14 cellular contexts compared by ENCODE assay signal in genomic region chr4:142416121-142416520, GRCh38.
A peak's percentile ranks its signal among the peaks of the same experiment; 100 is the strongest.
DNase-seq lines count a peak whose midpoint lies in the region; ATAC-seq, FAIRE-seq and TF ChIP-seq lines count a peak whose summit lies in the region.
"Had no signal": no experiment of that assay in that cellular context is flagged by ENCODE, and none has a peak within 500 bp of the region (broad histone marks: within the 10 kb centered on the region; RNA-seq: fewer than 3 reads in every experiment).

No MANE protein-coding gene starts in this region.

- H3K27ac Mint-ChIP-seq in natural killer cell treated with Interleukin-12 subunit alpha and Interleukin-12 subunit beta and Interleukin-15 and Interleukin-18, amount 100 ng/mL, for 72 hours = peak overlapping the region; percentile 65 to 91
- H3K27ac Mint-ChIP-seq in natural killer cell (no peak overlapping the region), T-helper 17 cell (peak overlapping the region; percentile 96)

- WGBS in spleen, 5 donors = 80 to 100% (median 85%) methylated on average over 1 of the region's 1 CpG

- H3K9me3 ChIP-seq in T-helper 17 cell (ENCODE audit: control insufficient read depth, low read length, poor library complexity, severe bottlenecking) (no peaks in the 10 kb centered on the region), endothelial cell of umbilical vein (replicated peaks; ENCODE audit: control insufficient read depth, insufficient read depth, low read length) (no peaks in the 10 kb centered on the region), spleen (no peaks in the 10 kb centered on the region)
- H3K9me3 ChIP-seq: adrenal gland had no signal

- H3K27ac ChIP-seq in endothelial cell of umbilical vein (ENCODE audit: insufficient read depth, low read depth, low read length) = no peak overlapping the region
- H3K27ac ChIP-seq in spleen = peak overlapping the region in 6 of 8 donors; percentile 39 to 70 (median 60)
- H3K27ac ChIP-seq: adrenal gland had no signal

- H3K36me3 Mint-ChIP-seq in natural killer cell treated with Interleukin-12 subunit alpha and Interleukin-12 subunit beta and Interleukin-15 and Interleukin-18, amount 100 ng/mL, for 72 hours = peaks cover 7% of the 10 kb centered on the region
- H3K36me3 Mint-ChIP-seq in natural killer cell (no peaks in the 10 kb centered on the region), T-helper 17 cell (ENCODE audit: low read depth) (no peaks in the 10 kb centered on the region)

- no TSS peak for BruUV-seq in endothelial cell of umbilical vein (replicated peaks; lab: Mats Ljungman, UMichigan)

- H3K4me3 ChIP-seq in endothelial cell of umbilical vein (replicated peaks in 1 of 3; ENCODE audit: insufficient read depth in 1 of 3, low read depth in 1 of 3, low read length in 3 of 3) (no peak overlapping the region), spleen (no peak overlapping the region)
- H3K4me3 ChIP-seq: adrenal gland had no signal

- FAIRE-seq in endothelial cell of umbilical vein (lab: Jason Lieb, UNC) = no peak
- FAIRE-seq: H1 had no signal

- H3K27me3 ChIP-seq in endothelial cell of umbilical vein (ENCODE audit: control insufficient read depth in 2 of 2, insufficient read depth in 2 of 2, low read length in 2 of 2) (no peaks in the 10 kb centered on the region), spleen (replicated peaks in 1 of 7) (no peaks in the 10 kb centered on the region)
- H3K27me3 ChIP-seq: adrenal gland had no signal

- DNase-seq in natural killer cell treated with Interleukin-12 subunit alpha and Interleukin-12 subunit beta and Interleukin-15 and Interleukin-18, amount 100 ng/mL, for 72 hours (ENCODE audit: low spot score) = no peak
- no peak for DNase-seq in natural killer cell
- DNase-seq in T-helper 17 cell = no peak
- peak; percentile 13 for DNase-seq in endothelial cell of umbilical vein (ENCODE audit: low read depth, low spot score)
- DNase-seq in spleen = no peak
- no peak for DNase-seq in anterior cingulate cortex (lab: John Stamatoyannopoulos, UW)
- DNase-seq in NCI-H146 (lab: John Stamatoyannopoulos, UW) = no peak
- DNase-seq: activated CD4-positive, alpha-beta T cell treated with anti-CD3 and anti-CD28 coated beads, Interleukin-2, amount 50 U/mL, for 48 hours; adrenal gland; head of caudate nucleus; left colon had no signal

- H3K4me3 Mint-ChIP-seq in natural killer cell treated with Interleukin-12 subunit alpha and Interleukin-12 subunit beta and Interleukin-15 and Interleukin-18, amount 100 ng/mL, for 72 hours = peak overlapping the region; percentile 77
- no peak overlapping the region for H3K4me3 Mint-ChIP-seq in natural killer cell
- peak overlapping the region; percentile 92 for H3K4me3 Mint-ChIP-seq in T-helper 17 cell
- H3K4me3 Mint-ChIP-seq: nephron had no signal

- no peak overlapping the region for H2AFZ ChIP-seq in endothelial cell of umbilical vein (ENCODE audit: low read depth, low read length)

- H3K9me1 ChIP-seq in endothelial cell of umbilical vein (replicated peaks; ENCODE audit: control insufficient read depth, extremely low read depth, insufficient read depth, low read length) = no peaks in the 10 kb centered on the region

- intact Hi-C loops in natural killer cell (cut with micrococcal nuclease) = no loop called here
- intact Hi-C loops in endothelial cell of umbilical vein (cut with micrococcal nuclease) = no loop called here
- intact Hi-C loops in spleen (cut with DNase I; ENCODE audit: low total_unique reads) = no loop called here

- TF ChIP-seq POLR2A in endothelial cell of umbilical vein (IDR thresholded peaks at IDR 0.05; ENCODE audit: low read depth, low read length) (no peak), spleen (IDR thresholded peaks at IDR 0.05) (no peak)

- no peak for TF ChIP-seq CTCF in natural killer cell (IDR thresholded peaks at IDR 0.05)
- no peak for TF ChIP-seq CTCF in endothelial cell of umbilical vein (IDR thresholded peaks at IDR 0.05; ENCODE audit: extremely low read depth in 1 of 2, insufficient read depth in 1 of 2, low read depth in 1 of 2, low read length in 2 of 2)
- no peak for TF ChIP-seq CTCF in spleen (IDR thresholded peaks at IDR 0.05 in 8 of 11, conservative IDR thresholded peaks at IDR 0.05 in 3 of 11)

- H4K20me1 ChIP-seq in endothelial cell of umbilical vein (replicated peaks; ENCODE audit: control insufficient read depth, extremely low read depth, insufficient read depth, low read length) = no peaks in the 10 kb centered on the region

- POLR2A ChIA-PET in endothelial cell of umbilical vein (lab: Charles Lee) = no interaction called here

- H3K9me3 Mint-ChIP-seq in natural killer cell treated with Interleukin-12 subunit alpha and Interleukin-12 subunit beta and Interleukin-15 and Interleukin-18, amount 100 ng/mL, for 72 hours = peaks cover 8% of the 10 kb centered on the region
- H3K9me3 Mint-ChIP-seq in natural killer cell = no peaks in the 10 kb centered on the region
- H3K9me3 Mint-ChIP-seq: nephron had no signal

- dilution Hi-C loops in endothelial cell of umbilical vein (cut with MboI; ENCODE audit: extremely low pct_ligation_motif_present, low sequenced_read_pairs) = no loop called here

- H3K36me3 ChIP-seq in endothelial cell of umbilical vein (ENCODE audit: control insufficient read depth in 2 of 2, extremely low read depth in 1 of 2, insufficient read depth in 2 of 2, low read length in 2 of 2) (no peaks in the 10 kb centered on the region), spleen (no peaks in the 10 kb centered on the region)
- H3K36me3 ChIP-seq: adrenal gland had no signal

- CTCF ChIA-PET in endothelial cell of umbilical vein (lab: Charles Lee) = interaction anchor here (0.9 to 1.5 kb wide), 5 partner anchors 8 to 304 kb away, joined by 3 to 6 read pairs (median 5); no protein-coding TSS in a partner anchor

- no peak for ATAC-seq in natural killer cell treated with Interleukin-12 subunit alpha and Interleukin-12 subunit beta and Interleukin-15 and Interleukin-18, amount 100 ng/mL, for 72 hours
- ATAC-seq in natural killer cell (no peak), T-helper 17 cell (no peak), GM19351 (IDR thresholded peaks at IDR 0.05; ENCODE audit: unreplicated experiment) (no peak)
- ATAC-seq: left colon had no signal

- no peak overlapping the region for H3K9ac ChIP-seq in endothelial cell of umbilical vein (replicated peaks; ENCODE audit: extremely low read depth, insufficient read depth, low read length)

- H3K4me2 ChIP-seq in endothelial cell of umbilical vein (ENCODE audit: insufficient read depth, low read length) = peak overlapping the region; percentile 57

- peaks cover 5 to 12% of the 10 kb centered on the region in 2 donors for H3K4me1 Mint-ChIP-seq in natural killer cell treated with Interleukin-12 subunit alpha and Interleukin-12 subunit beta and Interleukin-15 and Interleukin-18, amount 100 ng/mL, for 72 hours (ENCODE audit: low read depth in 2 of 2)
- no peaks in the 10 kb centered on the region for H3K4me1 Mint-ChIP-seq in natural killer cell
- H3K4me1 Mint-ChIP-seq in T-helper 17 cell = peaks cover 18% of the 10 kb centered on the region

- H3K4me1 ChIP-seq in endothelial cell of umbilical vein (ENCODE audit: control insufficient read depth, extremely low read depth, insufficient read depth, low read length) (peaks cover 18% of the 10 kb centered on the region), spleen (peaks cover 0 to 6% (median 0%) of the 10 kb centered on the region in 6 donors)
- H3K4me1 ChIP-seq: adrenal gland had no signal

- H3K27me3 Mint-ChIP-seq in natural killer cell treated with Interleukin-12 subunit alpha and Interleukin-12 subunit beta and Interleukin-15 and Interleukin-18, amount 100 ng/mL, for 72 hours = peaks cover 0 to 3% of the 10 kb centered on the region in 2 donors
- H3K27me3 Mint-ChIP-seq in natural killer cell (ENCODE audit: low read depth in 2 of 2) (no peaks in the 10 kb centered on the region), T-helper 17 cell (no peaks in the 10 kb centered on the region)

- H3K79me2 ChIP-seq in endothelial cell of umbilical vein (ENCODE audit: control insufficient read depth, insufficient read depth, low read length) = no peaks in the 10 kb centered on the region

TF ChIP-seq in endothelial cell of umbilical vein, 7 proteins besides CTCF, POLR2A, EP300 and RAD21:
- TF ChIP-seq GATA2 (IDR thresholded peaks at IDR 0.05; ENCODE audit: insufficient read depth, insufficient read length, low read depth, low read length) (no peak), MAX (IDR thresholded peaks at IDR 0.05; ENCODE audit: insufficient read depth, insufficient read length) (no peak), FOS (IDR thresholded peaks at IDR 0.05; ENCODE audit: borderline replicate concordance, insufficient read depth, low read length) (no peak), JUN (IDR thresholded peaks at IDR 0.05; ENCODE audit: borderline replicate concordance, insufficient read depth, insufficient read length, low read depth) (no peak), MYC (IDR thresholded peaks at IDR 0.05; ENCODE audit: low read depth, low read length) (no peak), EZH2 (IDR thresholded peaks at IDR 0.05; ENCODE audit: borderline replicate concordance, low read depth, low read length, severe bottlenecking) (no peak)

Comparison
In these comparisons a context has a peak if more than half of its experiments do, and no peak if none do; other contexts are left out.
1. H3K27ac Mint-ChIP-seq: peak in natural killer cell treated with Interleukin-12 subunit alpha and Interleukin-12 subunit beta and Interleukin-15 and Interleukin-18, amount 100 ng/mL, for 72 hours (2 of 2) and T-helper 17 cell (single experiment); none in natural killer cell (0 of 2).